ENCODE assay signal across 11 cellular contexts in genomic region chr2:106885326-106885725, GRCh38. TPM values are rescaled to one million over a fixed set of nuclear protein-coding genes. Genes with fewer than 3 reads are reported as not detected.
DNase-seq lines count a peak whose midpoint lies in the region; ATAC-seq and TF ChIP-seq lines count a peak whose summit lies in the region.
"Had no signal": no experiment of that assay in that cellular context is flagged by ENCODE, and none has a peak within 500 bp of the region (broad histone marks: within the 10 kb centered on the region; RNA-seq: fewer than 3 reads in every experiment).

No MANE protein-coding gene starts in this region.

- ATAC-seq in HG03457 (IDR thresholded peaks at IDR 0.05; ENCODE audit: unreplicated experiment) (no peak), GM19452 (IDR thresholded peaks at IDR 0.05; ENCODE audit: unreplicated experiment) (no peak)

- H3K4me3 ChIP-seq in breast epithelium = peak overlapping the region; percentile 44 to 69 (median 62)

- intact Hi-C loops in breast epithelium (cut with DNase I; ENCODE audit: low total_unique reads) = no loop called here

- H3K9me3 ChIP-seq in breast epithelium = no peaks in the 10 kb centered on the region
- H3K9me3 ChIP-seq: uterus had no signal

- H3K4me1 ChIP-seq in breast epithelium = no peaks in the 10 kb centered on the region

- peaks cover 4 to 19% of the 10 kb centered on the region in 2 donors for H3K27me3 ChIP-seq in breast epithelium
- H3K27me3 ChIP-seq: uterus had no signal

- DNase-seq in NCI-H510A treated with DMSO at 0.1 percent for 48 hours (lab: John Stamatoyannopoulos, UW) (peak; percentile 26), NCI-H510A (lab: John Stamatoyannopoulos, UW) (no peak), breast epithelium (ENCODE audit: low spot score in 2 of 2) (no peak), kidney tubule cell (ENCODE audit: low spot score) (peak; percentile 5), superior temporal gyrus (ENCODE audit: extremely low spot score) (peak; percentile 56), inferior parietal cortex (ENCODE audit: extremely low spot score) (no peak)
- DNase-seq: activated CD4-positive, alpha-beta T cell treated with anti-CD3 and anti-CD28 coated beads, Interleukin-2, amount 50 U/mL, for 1 hour; uterus had no signal

- H3K27ac ChIP-seq in breast epithelium = no peak overlapping the region
- H3K27ac ChIP-seq: uterus had no signal

- no peak for TF ChIP-seq CTCF in breast epithelium (IDR thresholded peaks at IDR 0.05)

- TF ChIP-seq POLR2A in breast epithelium (IDR thresholded peaks at IDR 0.05) = no peak

- H3K36me3 ChIP-seq in breast epithelium = no peaks in the 10 kb centered on the region
- H3K36me3 ChIP-seq: uterus had no signal

RNA-seq across cellular contexts. Expression of gene ST6GAL2, which starts 0.6 kb away (rescaled TPM):
- total RNA-seq in breast epithelium = 1 to 10 TPM in 2 of 3 donors, not detected in 1; 2.3 to 2.8 TPM
- total RNA-seq: myocyte had no signal

Comparison
In these comparisons a context has a peak if more than half of its experiments do, and no peak if none do; other contexts are left out.
1. DNase-seq: peak in NCI-H510A treated with DMSO at 0.1 percent for 48 hours (single experiment), kidney tubule cell (single experiment) and superior temporal gyrus (single experiment); none in NCI-H510A (single experiment), breast epithelium (0 of 2) and inferior parietal cortex (single experiment).